ENCODE assay signal across 16 cellular contexts in genomic region chr21:45877160-45877438, GRCh38.
"Had no signal": no experiment of that assay in that cellular context is flagged by ENCODE, and none has a peak within 500 bp of the region (broad histone marks: within the 10 kb centered on the region; RNA-seq: fewer than 3 reads in every experiment).

No MANE protein-coding gene starts in this region.

- H3K4me1 ChIP-seq: lower lobe of right lung, right lobe of liver had no signal

- H3K27ac Mint-ChIP-seq: activated CD4-positive, alpha-beta T cell treated with anti-CD3 and anti-CD28 coated beads, Interleukin-2, amount 10 ng/mL, durations not matched to agents 7 days and 5 days; activated CD8-positive, alpha-beta T cell treated with anti-CD3 and anti-CD28 coated beads, Interleukin-2, amount 10 ng/mL, durations not matched to agents 7 days and 5 days; activated naive CD8-positive, alpha-beta T cell; activated T-helper 1 cell treated with anti-CD3 and anti-CD28 coated beads, Interleukin-12 subunit alpha, Interleukin-12 subunit beta, Interleukin-2, Interleukin-4 antibody, amounts not matched to agents 30 ng/mL and 10 ng/mL and 1 ng/mL, durations not matched to agents 14 hours and 24 hours and 36 hours; stimulated activated naive CD8-positive, alpha-beta T cell treated with anti-CD3 and anti-CD28 coated beads, Interleukin-15, amount 100 ng/mL, for 72 hours had no signal

- H3K27me3 ChIP-seq: right lobe of liver had no signal

- DNase-seq: activated CD4-positive, alpha-beta T cell treated with anti-CD3 and anti-CD28 coated beads, Interleukin-2, amount 10 ng/mL, durations not matched to agents 7 days and 5 days; activated CD4-positive, CD25-positive, alpha-beta regulatory T cell treated with anti-CD3 and anti-CD28 coated beads, Interleukin-2, amount 50 U/mL, for 72 hours; activated CD8-positive, alpha-beta T cell treated with anti-CD3 and anti-CD28 coated beads, Interleukin-2, amount 10 ng/mL, durations not matched to agents 7 days and 5 days; activated naive CD4-positive, alpha-beta T cell; effector CD4-positive, alpha-beta T cell; occipital lobe; stimulated activated CD4-positive, alpha-beta T cell treated with anti-CD3 and anti-CD28 coated beads, Interleukin-4, amount 100 ng/mL, for 1 hour; stimulated activated naive CD8-positive, alpha-beta T cell treated with anti-CD3 and anti-CD28 coated beads, Interleukin-15, amount 100 ng/mL, for 72 hours; T-helper 1 cell; tibial artery; WERI-Rb-1 had no signal

- H3K4me3 Mint-ChIP-seq: activated CD4-positive, alpha-beta T cell treated with anti-CD3 and anti-CD28 coated beads, Interleukin-2, amount 10 ng/mL, durations not matched to agents 7 days and 5 days; activated CD8-positive, alpha-beta T cell treated with anti-CD3 and anti-CD28 coated beads, Interleukin-2, amount 10 ng/mL, durations not matched to agents 7 days and 5 days; activated naive CD8-positive, alpha-beta T cell; activated T-helper 1 cell treated with anti-CD3 and anti-CD28 coated beads, Interleukin-12 subunit alpha, Interleukin-12 subunit beta, Interleukin-2, Interleukin-4 antibody, amounts not matched to agents 30 ng/mL and 10 ng/mL and 1 ng/mL, durations not matched to agents 14 hours and 24 hours and 36 hours; stimulated activated naive CD8-positive, alpha-beta T cell treated with anti-CD3 and anti-CD28 coated beads, Interleukin-15, amount 100 ng/mL, for 72 hours had no signal

- H3K36me3 ChIP-seq: lower lobe of right lung, right lobe of liver, tibial artery, WERI-Rb-1 had no signal

- ATAC-seq: activated CD8-positive, alpha-beta T cell treated with anti-CD3 and anti-CD28 coated beads, Interleukin-2, amount 10 ng/mL, durations not matched to agents 7 days and 5 days; left lobe of liver; lower lobe of right lung; right lobe of liver; stimulated activated naive CD8-positive, alpha-beta T cell treated with anti-CD3 and anti-CD28 coated beads, Interleukin-15, amount 100 ng/mL, for 72 hours had no signal

- H3K4me3 ChIP-seq: lower lobe of right lung, right lobe of liver, tibial artery had no signal

- H3K9me3 Mint-ChIP-seq: activated CD4-positive, alpha-beta T cell treated with anti-CD3 and anti-CD28 coated beads, Interleukin-2, amount 10 ng/mL, durations not matched to agents 7 days and 5 days; activated T-helper 1 cell treated with anti-CD3 and anti-CD28 coated beads, Interleukin-12 subunit alpha, Interleukin-12 subunit beta, Interleukin-2, Interleukin-4 antibody, amounts not matched to agents 30 ng/mL and 10 ng/mL and 1 ng/mL, durations not matched to agents 14 hours and 24 hours and 36 hours; stimulated activated naive CD8-positive, alpha-beta T cell treated with anti-CD3 and anti-CD28 coated beads, Interleukin-15, amount 100 ng/mL, for 72 hours had no signal

- H3K9me3 ChIP-seq: lower lobe of right lung, right lobe of liver, tibial artery had no signal

- H3K27ac ChIP-seq: lower lobe of right lung, right lobe of liver, tibial artery, WERI-Rb-1 had no signal
